ENCODE assay signal across 18 cellular contexts in the genomic region with DNA sequence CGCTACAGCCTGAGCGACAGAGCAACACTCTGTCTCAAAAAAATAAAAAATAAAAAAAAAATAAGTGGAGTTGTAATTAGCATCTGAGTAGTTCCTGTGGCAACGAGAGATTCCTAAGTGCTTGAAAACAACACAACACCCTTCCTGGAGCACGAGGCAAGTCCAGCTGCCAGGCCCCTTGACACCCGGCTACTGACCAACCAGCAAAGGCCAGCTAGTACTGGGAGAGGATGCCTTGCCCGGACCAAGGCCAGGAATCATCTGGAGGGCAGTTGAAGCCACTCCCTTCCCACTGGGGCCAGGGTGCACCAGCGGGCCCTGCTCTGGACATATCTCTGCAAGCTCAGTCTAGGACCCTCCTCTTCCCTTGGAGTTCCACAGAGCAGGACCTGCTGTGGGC. TPM values are rescaled to one million over a fixed set of nuclear protein-coding genes. Genes with fewer than 3 reads are reported as not detected.
DNase-seq lines count a peak whose midpoint lies in the region; ATAC-seq lines count a peak whose summit lies in the region.
"Had no signal": no experiment of that assay in that cellular context is flagged by ENCODE, and none has a peak within 500 bp of the region (broad histone marks: within the 10 kb centered on the region; RNA-seq: fewer than 3 reads in every experiment).

No MANE protein-coding gene starts in this region.

- H3K9me3 ChIP-seq in right cardiac atrium (ENCODE audit: control insufficient read depth, low read length): no peaks in the 10 kb centered on the region
- H3K9me3 ChIP-seq in skeletal muscle tissue (ENCODE audit: control insufficient read depth in 3 of 3, low read length in 3 of 3): no peaks in the 10 kb centered on the region
- H3K9me3 ChIP-seq: ascending aorta had no signal

- H3K4me1 ChIP-seq in right cardiac atrium (ENCODE audit: control insufficient read depth, insufficient read depth, low read length) (peaks cover 25% of the 10 kb centered on the region), skeletal muscle tissue (ENCODE audit: control insufficient read depth in 3 of 3, insufficient read depth in 3 of 3, low read length in 3 of 3) (peaks cover 20 to 27% (median 26%) of the 10 kb centered on the region in 3 donors)

- H3K9ac ChIP-seq in skeletal muscle tissue (ENCODE audit: low read depth in 1 of 3, low read length in 3 of 3): peak overlapping the region in 2 of 3 donors; percentile 20 to 33

- H3K4me3 ChIP-seq in right cardiac atrium (ENCODE audit: low read length): no peak overlapping the region
- H3K4me3 ChIP-seq in skeletal muscle tissue (ENCODE audit: low read length in 3 of 3): no peak overlapping the region
- H3K4me3 ChIP-seq: ascending aorta, coronary artery had no signal

- WGBS in right cardiac atrium: 33% methylated on average over 7 of the region's 7 CpGs

- peak overlapping the region; percentile 32 for H3K27ac ChIP-seq in cingulate gyrus (ENCODE audit: low read depth, low read length)
- H3K27ac ChIP-seq in right cardiac atrium (ENCODE audit: low read length): peak overlapping the region; percentile 74
- no peak overlapping the region for H3K27ac ChIP-seq in skeletal muscle tissue (ENCODE audit: low read depth, low read length)
- H3K27ac ChIP-seq: WERI-Rb-1 had no signal

- ATAC-seq in right cardiac atrium (peak; percentile 64 to 76), GM21360 (IDR thresholded peaks at IDR 0.05; ENCODE audit: unreplicated experiment) (no peak)
- ATAC-seq: stimulated activated naive CD8-positive, alpha-beta T cell treated with anti-CD3 and anti-CD28 coated beads, Interleukin-15, amount 100 ng/mL, for 72 hours had no signal

- DNase-seq in AG20443 (ENCODE audit: low spot score) (peak; percentile 82), right cardiac atrium (peak; percentile 81 to 94 (median 94)), germinal center (ENCODE audit: low spot score) (no peak), NCI-H446 (lab: John Stamatoyannopoulos, UW) (no peak), NCI-H1930 (lab: John Stamatoyannopoulos, UW) (no peak)
- DNase-seq: activated effector memory CD4-positive, alpha-beta T cell treated with anti-CD3 and anti-CD28 coated beads, Interleukin-2, amount 50 U/mL, for 16 hours; erythroblast; NCI-H187 treated with DMSO at 0.1 percent for 48 hours; NCI-H69; stimulated activated naive CD8-positive, alpha-beta T cell treated with anti-CD3 and anti-CD28 coated beads, Interleukin-15, amount 100 ng/mL, for 72 hours; WERI-Rb-1 had no signal

- no peaks in the 10 kb centered on the region for H3K36me3 ChIP-seq in skeletal muscle tissue (ENCODE audit: control insufficient read depth in 3 of 3, insufficient read depth in 3 of 3, low read length in 3 of 3)
- H3K36me3 ChIP-seq: ascending aorta had no signal

- H3K27me3 ChIP-seq in right cardiac atrium (ENCODE audit: control insufficient read depth, insufficient read depth) (no peaks in the 10 kb centered on the region), skeletal muscle tissue (ENCODE audit: control insufficient read depth in 3 of 3, insufficient read depth in 3 of 3, low read length in 3 of 3) (no peaks in the 10 kb centered on the region)
- H3K27me3 ChIP-seq: ascending aorta had no signal

- intact Hi-C loops in right cardiac atrium (cut with DNase I): loop anchor here in 1 of 4 donors (5.0 kb wide), 1 partner anchor 53 kb away; a partner anchor contains a TSS

RNA-seq across cellular contexts. Expression of a gene that starts 0.5 kb away (rescaled TPM):
- under 1 TPM in 3 of 4 donors, not detected in 1; 0.14 to 0.36 (median 0.24) TPM for total RNA-seq in right cardiac atrium
- polyA plus RNA-seq in right cardiac atrium: 0.09 TPM
- not detected for total RNA-seq in skeletal muscle tissue
- total RNA-seq: ascending aorta, lung microvascular endothelial cell, MCF 10A had no signal

RNA-seq across cellular contexts. Expression of a gene that starts 54.3 kb away (rescaled TPM):
- total RNA-seq in right cardiac atrium (10 to 100 TPM; 29.3 to 55.1 (median 34.4) TPM), skeletal muscle tissue (13.6 TPM)
- 36.8 TPM for polyA plus RNA-seq in right cardiac atrium

Comparison
In these comparisons a context has a peak if more than half of its experiments do, and no peak if none do; other contexts are left out.
1. DNase-seq: peak in AG20443 (single experiment) and right cardiac atrium (3 of 3); none in germinal center (single experiment), NCI-H446 (0 of 2) and NCI-H1930 (0 of 2).